ENCODE assay signal across 8 cellular contexts in genomic region chr9:122931851-122932199, GRCh38. TPM values are rescaled to one million over a fixed set of nuclear protein-coding genes. Genes with fewer than 3 reads are reported as not detected.
DNase-seq lines count a peak whose midpoint lies in the region; ATAC-seq lines count a peak whose summit lies in the region.

No MANE protein-coding gene starts in this region.

- H3K36me3 ChIP-seq in BLaER1: peaks cover 17% of the 10 kb centered on the region

- H3K9me3 Mint-ChIP-seq in central memory CD8-positive, alpha-beta T cell: no peaks in the 10 kb centered on the region

- no peaks in the 10 kb centered on the region for H3K9me3 ChIP-seq in BLaER1
- no peaks in the 10 kb centered on the region for H3K9me3 ChIP-seq in mononuclear cell (ENCODE audit: low read depth, low read length)

- H3K4me1 ChIP-seq in BLaER1 (peaks cover 30% of the 10 kb centered on the region), mononuclear cell (ENCODE audit: insufficient read depth, low read length) (peaks cover 28% of the 10 kb centered on the region)

- peak; percentile 4 for ATAC-seq in HG03571 (IDR thresholded peaks at IDR 0.05; ENCODE audit: unreplicated experiment)
- ATAC-seq in central memory CD8-positive, alpha-beta T cell (replicated peaks; ENCODE audit: extremely low read depth, poor library complexity, severe bottlenecking): no peak

- H3K4me3 ChIP-seq in BLaER1: peak overlapping the region; percentile 83
- H3K4me3 ChIP-seq in mononuclear cell (ENCODE audit: low read length): peak overlapping the region; percentile 84

- H3K4me3 Mint-ChIP-seq in central memory CD8-positive, alpha-beta T cell: no peak overlapping the region

- peak overlapping the region; percentile 90 for H3K27ac ChIP-seq in BLaER1

- H3K27me3 Mint-ChIP-seq in central memory CD8-positive, alpha-beta T cell: no peaks in the 10 kb centered on the region

- peaks cover 12% of the 10 kb centered on the region for H3K36me3 Mint-ChIP-seq in central memory CD8-positive, alpha-beta T cell (ENCODE audit: insufficient read depth)

- no peak for DNase-seq in central memory CD8-positive, alpha-beta T cell (ENCODE audit: low spot score in 2 of 2)
- DNase-seq in GOT3 (lab: John Stamatoyannopoulos, UW) (no peak), NCI-H146 (lab: John Stamatoyannopoulos, UW) (no peak), GDM1 (lab: John Stamatoyannopoulos, UW) (no peak)
- DNase-seq in stimulated activated CD4-positive, alpha-beta T cell treated with anti-CD3 and anti-CD28 coated beads, Interleukin-15, amount 100 ng/mL, for 24 hours: no peak

- H3K4me1 Mint-ChIP-seq in central memory CD8-positive, alpha-beta T cell: peaks cover 13% of the 10 kb centered on the region

- H3K27ac Mint-ChIP-seq in central memory CD8-positive, alpha-beta T cell (ENCODE audit: low read depth): peak overlapping the region; percentile 96

- H3K4me2 ChIP-seq in BLaER1: peak overlapping the region; percentile 92

- peak overlapping the region; percentile 85 for H3K9ac ChIP-seq in BLaER1

- H3K27me3 ChIP-seq in BLaER1 (no peaks in the 10 kb centered on the region), mononuclear cell (ENCODE audit: insufficient read depth, low read length) (no peaks in the 10 kb centered on the region)

- H4K20me1 ChIP-seq in BLaER1: peaks cover 5% of the 10 kb centered on the region; the same call in 1 of the 2 replicates

RNA-seq across cellular contexts. Expression of gene ZBTB26, which starts 0.5 kb away (rescaled TPM):
- 7.5 TPM for total RNA-seq in mononuclear cell

RNA-seq across cellular contexts. Expression of gene RABGAP1, which starts 9.0 kb away (rescaled TPM):
- total RNA-seq in mononuclear cell: 33.8 TPM

RNA-seq across cellular contexts. Expression of gene ZBTB6, which starts 18.7 kb away (rescaled TPM):
- total RNA-seq in mononuclear cell: 11.2 TPM

RNA-seq across cellular contexts. Expression of gene RC3H2, which starts 26.7 kb away (rescaled TPM):
- total RNA-seq in mononuclear cell: 90.0 TPM
